10 cellular contexts compared by ENCODE assay signal in genomic region chr1:197619008-197619640, GRCh38.
DNase-seq lines count a peak whose midpoint lies in the region; ATAC-seq and TF ChIP-seq lines count a peak whose summit lies in the region.
"Had no signal": no experiment of that assay in that cellular context is flagged by ENCODE, and none has a peak within 500 bp of the region (broad histone marks: within the 10 kb centered on the region; RNA-seq: fewer than 3 reads in every experiment).

No MANE protein-coding gene starts in this region.

- H3K4me1 ChIP-seq in PC-3 (ENCODE audit: insufficient read depth, low read length) (no peaks in the 10 kb centered on the region; the same call in 1 of the 2 replicates), tibial artery (no peaks in the 10 kb centered on the region), stomach (peaks cover 0 to 10% (median 0%) of the 10 kb centered on the region in 4 donors)

- H3K4me2 ChIP-seq in PC-3 (ENCODE audit: low read length) = no peak overlapping the region

- DNase-seq in NCI-H1417 (lab: John Stamatoyannopoulos, UW) = peak in 2 of 3 experiments; percentile 14 to 62
- no peak for DNase-seq in NCI-H1417 treated with DMSO at 0.1 percent for 48 hours (lab: John Stamatoyannopoulos, UW)
- DNase-seq in PC-3 = peak; percentile 30
- peak; percentile 55 for DNase-seq in fibroblast of the aortic adventitia (ENCODE audit: low read depth)
- no peak for DNase-seq in tibial artery
- DNase-seq in stomach = no peak
- DNase-seq: caudate nucleus had no signal

- no peaks in the 10 kb centered on the region for H4K20me1 ChIP-seq in PC-3 (ENCODE audit: low read length)
- H4K20me1 ChIP-seq: BLaER1 had no signal

- TF ChIP-seq EP300 in stomach (IDR thresholded peaks at IDR 0.05) = no peak

- H3K27ac ChIP-seq in PC-3 (ENCODE audit: low read length) = no peak overlapping the region
- H3K27ac ChIP-seq in tibial artery = no peak overlapping the region
- H3K27ac ChIP-seq in stomach = no peak overlapping the region
- H3K27ac ChIP-seq: BLaER1 had no signal

- 16 to 34% (median 24%) methylated on average over 2 of the region's 2 CpGs for WGBS in stomach, 5 donors

- POLR2A ChIA-PET in PC-3 (lab: Charles Lee; ENCODE audit: unreplicated experiment) = no interaction called here

- no peak overlapping the region for H3K9ac ChIP-seq in PC-3 (ENCODE audit: low read length)
- H3K9ac ChIP-seq: BLaER1 had no signal

- H3K27me3 ChIP-seq in PC-3 (ENCODE audit: low read length) = no peaks in the 10 kb centered on the region
- H3K27me3 ChIP-seq in tibial artery = no peaks in the 10 kb centered on the region
- no peaks in the 10 kb centered on the region for H3K27me3 ChIP-seq in stomach
- H3K27me3 ChIP-seq: BLaER1 had no signal

- no peak overlapping the region for H3K4me3 ChIP-seq in PC-3 (ENCODE audit: low read length)
- H3K4me3 ChIP-seq in fibroblast of the aortic adventitia (ENCODE audit: low read depth, low read length) = no peak overlapping the region
- H3K4me3 ChIP-seq in tibial artery = no peak overlapping the region
- H3K4me3 ChIP-seq in stomach = no peak overlapping the region
- H3K4me3 ChIP-seq: BLaER1 had no signal

- no peaks in the 10 kb centered on the region for H3K9me2 ChIP-seq in PC-3 (replicated peaks; ENCODE audit: low read length)

- H3K36me3 ChIP-seq in PC-3 (ENCODE audit: low read depth, low read length) = no peaks in the 10 kb centered on the region
- H3K36me3 ChIP-seq in tibial artery = peaks cover 0 to 11% (median 0%) of the 10 kb centered on the region in 3 donors
- H3K36me3 ChIP-seq in stomach = peaks cover 0 to 9% (median 3%) of the 10 kb centered on the region in 4 donors
- H3K36me3 ChIP-seq: BLaER1 had no signal

- H3K79me2 ChIP-seq in PC-3 (ENCODE audit: low read length) = no peaks in the 10 kb centered on the region

- H3F3A ChIP-seq in PC-3 (ENCODE audit: low read length, unreplicated experiment) = no peaks in the 10 kb centered on the region

- BruUV-seq in PC-3 (replicated peaks; lab: Mats Ljungman, UMichigan) = no TSS peak

- H2AFZ ChIP-seq in PC-3 (ENCODE audit: low read length) = no peak overlapping the region

- TF ChIP-seq CTCF in PC-3 (conservative IDR thresholded peaks at IDR 0.05; ENCODE audit: low read depth, low read length) (peak; percentile 54), fibroblast of the aortic adventitia (IDR thresholded peaks at IDR 0.05; ENCODE audit: insufficient read depth, low read length) (peak; percentile 49), tibial artery (IDR thresholded peaks at IDR 0.05) (peak; percentile 29 to 31), stomach (IDR thresholded peaks at IDR 0.05) (peak in 3 of 7 experiments; percentile 29 to 36 (median 35))

- intact Hi-C loops in PC-3 (cut with micrococcal nuclease) = loop anchor here (1.0 to 10.0 kb wide), 4 partner anchors 92 to 1066 kb away; partner anchors contain the start of gene DENND1B
- intact Hi-C loops in tibial artery (cut with DNase I; ENCODE audit: low total_unique reads) = loop anchor here (5.0 kb wide), 1 partner anchor 308 kb away; no protein-coding TSS in a partner anchor
- intact Hi-C loops in stomach (cut with DNase I; ENCODE audit: low total_unique reads) = no loop called here

- CTCF ChIA-PET in PC-3 (lab: Charles Lee) = interaction anchor here (0.6 to 1.0 kb wide), 2 partner anchors 250 to 296 kb away, joined by 3 to 8 read pairs; no protein-coding TSS in a partner anchor

- no peak for TF ChIP-seq POLR2A in stomach (IDR thresholded peaks at IDR 0.05)

- ATAC-seq in PC-3 (peak; percentile 53), HG02938 (IDR thresholded peaks at IDR 0.05; ENCODE audit: unreplicated experiment) (no peak), GM21786 (IDR thresholded peaks at IDR 0.05; ENCODE audit: unreplicated experiment) (no peak)

- H3K9me3 ChIP-seq in PC-3 (ENCODE audit: low read length) (no peaks in the 10 kb centered on the region), tibial artery (no peaks in the 10 kb centered on the region), stomach (no peaks in the 10 kb centered on the region)
- H3K9me3 ChIP-seq: BLaER1 had no signal

Comparison
In these comparisons a context has a peak if more than half of its experiments do, and no peak if none do; other contexts are left out.
1. DNase-seq: peak in NCI-H1417 (2 of 3), PC-3 (single experiment) and fibroblast of the aortic adventitia (single experiment); none in NCI-H1417 treated with DMSO at 0.1 percent for 48 hours (single experiment), tibial artery (0 of 2) and stomach (single experiment).